8 cellular contexts compared by ENCODE assay signal in the genomic region with DNA sequence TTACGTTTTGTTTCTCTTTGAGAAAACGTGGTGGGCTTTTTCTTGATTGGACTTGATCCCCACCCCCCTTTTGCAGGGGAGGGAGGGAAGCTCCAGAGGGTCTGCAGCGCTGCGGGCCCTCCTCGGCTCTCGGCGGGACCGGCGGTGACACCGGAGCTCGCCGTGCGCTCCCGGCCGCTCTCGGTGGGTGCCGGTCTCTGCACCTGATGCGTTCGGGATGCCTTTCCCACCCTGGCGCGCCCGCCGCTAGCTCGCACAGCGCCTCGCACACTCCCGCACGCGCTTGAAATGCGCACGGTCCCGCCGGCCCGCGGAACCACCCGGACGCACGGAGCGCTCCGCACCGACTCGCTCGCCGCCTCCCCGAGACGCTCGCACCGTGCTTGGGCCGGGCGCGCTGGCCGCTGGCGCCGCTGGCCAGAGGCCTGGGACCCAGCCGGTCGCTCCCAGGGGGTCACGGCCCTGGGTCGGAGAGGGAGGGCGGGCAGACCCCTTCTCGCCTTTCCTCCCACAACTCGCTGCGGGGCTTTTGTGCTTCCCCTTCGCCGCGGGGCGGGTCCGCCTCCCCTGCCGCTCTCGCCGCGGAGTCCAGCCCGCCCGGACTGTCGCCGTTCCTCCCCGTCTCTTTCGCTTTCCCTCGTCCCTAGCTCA. TPM values are rescaled to one million over a fixed set of nuclear protein-coding genes. Genes with fewer than 3 reads are reported as not detected.
DNase-seq lines count a peak whose midpoint lies in the region; ATAC-seq, FAIRE-seq and TF ChIP-seq lines count a peak whose summit lies in the region.

No MANE protein-coding gene starts in this region.

- SMC1A ChIA-PET in GM12878 (lab: Charles Lee; ENCODE audit: uncharacterized antibody, unreplicated experiment) = no interaction called here

- no peak for TF ChIP-seq POLR2A in GM12878 (IDR thresholded peaks at IDR 0.05; ENCODE audit: low read depth, low read length)

- peaks cover 13 to 18% of the 10 kb centered on the region in 2 donors for H3K36me3 Mint-ChIP-seq in CD14-positive monocyte

- H3K4me1 ChIP-seq in GM12878 (ENCODE audit: control insufficient read depth, insufficient read depth, low read length) (no peaks in the 10 kb centered on the region), iPS-18a (ENCODE audit: control insufficient read depth, low read depth, low read length) (peaks cover 26% of the 10 kb centered on the region), skeletal muscle satellite cell (ENCODE audit: control insufficient read depth, insufficient read depth, low read length) (peaks cover 55% of the 10 kb centered on the region)

- RAD21 ChIA-PET in GM12878 (lab: Charles Lee; ENCODE audit: unreplicated experiment) = no interaction called here

- TF ChIP-seq CTCF in CD14-positive monocyte (IDR thresholded peaks at IDR 0.05) (no peak), GM12878 (IDR thresholded peaks at IDR 0.05 in 2 of 3, conservative IDR thresholded peaks at IDR 0.05 in 1 of 3; ENCODE audit: control insufficient read depth in 2 of 3, extremely low read depth in 1 of 3, insufficient read depth in 1 of 3, low read depth in 3 of 3, low read length in 3 of 3) (no peak)

- peak overlapping the region in 3 of 7 donors; percentile 37 to 68 (median 66) for H3K27ac Mint-ChIP-seq in CD14-positive monocyte

- POLR2A ChIA-PET in GM12878 (lab: Charles Lee) = no interaction called here

- peaks cover 26 to 55% (median 43%) of the 10 kb centered on the region in 3 donors for H3K27me3 Mint-ChIP-seq in CD14-positive monocyte (ENCODE audit: low read depth in 3 of 3)

- peak overlapping the region; percentile 93 to 95 for H3K4me3 Mint-ChIP-seq in CD14-positive monocyte

- no peak for DNase-seq in CD14-positive monocyte (ENCODE audit: low spot score)
- no peak for DNase-seq in MG63
- no peak for DNase-seq in GM12878 (ENCODE audit: low read depth, low spot score)
- no peak for DNase-seq in NCI-H226
- DNase-seq in NCI-H1694 (lab: John Stamatoyannopoulos, UW) = no peak

- TF ChIP-seq EP300 in GM12878 (IDR thresholded peaks at IDR 0.05; ENCODE audit: borderline replicate concordance in 1 of 2, control insufficient read depth in 1 of 2, low read depth in 2 of 2, low read length in 2 of 2) = no peak

- peaks cover 0 to 14% (median 0%) of the 10 kb centered on the region in 7 donors for H3K9me3 Mint-ChIP-seq in CD14-positive monocyte

- H3K4me1 Mint-ChIP-seq in CD14-positive monocyte = peaks cover 22% of the 10 kb centered on the region

- peak overlapping the region; percentile 48 for H3K4me3 ChIP-seq in MG63
- no peak overlapping the region for H3K4me3 ChIP-seq in GM12878
- H3K4me3 ChIP-seq in iPS-18a (ENCODE audit: low read length) = peak overlapping the region; percentile 72
- peak overlapping the region; percentile 98 for H3K4me3 ChIP-seq in skeletal muscle satellite cell (ENCODE audit: low read length)

- H3K9me3 ChIP-seq in MG63 = no peaks in the 10 kb centered on the region
- no peaks in the 10 kb centered on the region for H3K9me3 ChIP-seq in GM12878 (replicated peaks; ENCODE audit: control insufficient read depth, insufficient read depth, low read length)
- no peaks in the 10 kb centered on the region for H3K9me3 ChIP-seq in iPS-18a (ENCODE audit: control insufficient read depth, low read depth, low read length)
- no peaks in the 10 kb centered on the region for H3K9me3 ChIP-seq in skeletal muscle satellite cell (replicated peaks; ENCODE audit: low read length)

- H3K27ac ChIP-seq in GM12878 (ENCODE audit: control insufficient read depth, insufficient read depth) = no peak overlapping the region
- H3K27ac ChIP-seq in iPS-18a (ENCODE audit: low read length) = no peak overlapping the region

- FAIRE-seq in GM12878 (lab: Jason Lieb, UNC) = no peak

- ATAC-seq in GM12878 (no peak), GM19397 (IDR thresholded peaks at IDR 0.05; ENCODE audit: unreplicated experiment) (no peak)

- H2AFZ ChIP-seq in GM12878 (ENCODE audit: control insufficient read depth, low read depth, low read length) = no peak overlapping the region

- H3K36me3 ChIP-seq in MG63 = no peaks in the 10 kb centered on the region
- H3K36me3 ChIP-seq in GM12878 (ENCODE audit: control insufficient read depth in 2 of 2, insufficient read depth in 2 of 2, low read length in 1 of 2) = no peaks in the 10 kb centered on the region
- no peaks in the 10 kb centered on the region for H3K36me3 ChIP-seq in iPS-18a (ENCODE audit: control insufficient read depth, low read depth, low read length)
- peaks cover 27% of the 10 kb centered on the region for H3K36me3 ChIP-seq in skeletal muscle satellite cell (ENCODE audit: insufficient read depth, low read length)

- H3K79me2 ChIP-seq in GM12878 (ENCODE audit: control insufficient read depth, insufficient read depth, low read length) = no peaks in the 10 kb centered on the region

- CTCF ChIA-PET in GM12878 (lab: Yijun Ruan, JAX) = no interaction called here

- TF ChIP-seq RAD21 in GM12878 (IDR thresholded peaks at IDR 0.05; ENCODE audit: insufficient read depth, low read depth, low read length) = no peak

- no TSS peak for BruUV-seq in GM12878 (replicated peaks; lab: Mats Ljungman, UMichigan)

- H3K9ac ChIP-seq in GM12878 (ENCODE audit: control insufficient read depth, insufficient read depth, low read length) (no peak overlapping the region), iPS-18a (ENCODE audit: low read length) (peak overlapping the region; percentile 3), skeletal muscle satellite cell (ENCODE audit: low read depth, low read length) (peak overlapping the region; percentile 98)

- in situ Hi-C loops in GM12878 (cut with MboI) = no loop called here

- WGBS in GM12878 (ENCODE audit: insufficient coverage, insufficient replicate concordance, low lambda C conversion rate, missing lambda C conversion rate) = 1% methylated on average over 42 of the region's 78 CpGs

- H3K4me2 ChIP-seq in GM12878 (ENCODE audit: control insufficient read depth, insufficient read depth) (no peak overlapping the region), skeletal muscle satellite cell (ENCODE audit: low read length) (peak overlapping the region; percentile 78)

- H3K27me3 ChIP-seq in MG63 = peaks cover 44% of the 10 kb centered on the region
- peaks cover 12% of the 10 kb centered on the region in 2 experiments for H3K27me3 ChIP-seq in GM12878 (replicated peaks in 1 of 2; ENCODE audit: control insufficient read depth in 2 of 2, insufficient read depth in 2 of 2, low read length in 1 of 2)
- peaks cover 96% of the 10 kb centered on the region for H3K27me3 ChIP-seq in iPS-18a (ENCODE audit: control insufficient read depth, insufficient read depth, low read length)
- no peaks in the 10 kb centered on the region for H3K27me3 ChIP-seq in skeletal muscle satellite cell (ENCODE audit: control insufficient read depth, insufficient read depth, low read length)

- no peaks in the 10 kb centered on the region for H4K20me1 ChIP-seq in GM12878 (ENCODE audit: control insufficient read depth, insufficient read depth)

- intact Hi-C loops in CD14-positive monocyte (cut with micrococcal nuclease) (no loop called here), GM12878 (cut with micrococcal nuclease; ENCODE audit: unreplicated experiment) (no loop called here)

TF ChIP-seq in GM12878, 131 proteins besides CTCF, POLR2A, EP300 and RAD21:
- TF ChIP-seq NBN (IDR thresholded peaks at IDR 0.05) = no peak
- TF ChIP-seq HDAC6 (IDR thresholded peaks at IDR 0.05; ENCODE audit: unreplicated experiment) = peak; percentile 31
- TF ChIP-seq CBFB (IDR thresholded peaks at IDR 0.05; ENCODE audit: low read depth) = no peak
- peak; percentile 35 for TF ChIP-seq SUZ12 (IDR thresholded peaks at IDR 0.05; ENCODE audit: unreplicated experiment)
- no peak for TF ChIP-seq POU2F2 (IDR thresholded peaks at IDR 0.05; ENCODE audit: borderline replicate concordance, low read depth, low read length)
- TF ChIP-seq NR2F1 (conservative IDR thresholded peaks at IDR 0.05) = no peak

RNA-seq across cellular contexts. Expression of a gene that starts 1.0 kb away (rescaled TPM):
- polyA plus RNA-seq in CD14-positive monocyte (1 to 10 TPM; 4.1 to 8.3 TPM), GM12878 (2011; rRNA removed) (not detected in 2 replicates), GM12878 (2014; fragmentation: Illumina TruSeq; extraction: Trizol) (not detected in 2 replicates), GM12878 (2014; fragmentation: Nextera tagmentation; extraction: Ambion mirVana) (not detected), GM12878 (2014; rRNA removed) (not detected in 2 replicates), GM12878 (2016; fragmentation: Nextera tagmentation; extraction: Ambion mirVana) (not detected)
- not detected in 2 replicates for total RNA-seq in MG63 (2014; rRNA removed; shearing (Covaris generic); ENCODE audit: low replicate concordance)
- total RNA-seq in GM12878 (2013; cell fraction: nucleolus; rRNA removed) = not detected in 2 replicates
- total RNA-seq in GM12878 (2014; rRNA removed) (not detected in 2 replicates), GM12878 (2014; rRNA removed; fragmentation: Illumina TruSeq; extraction: Trizol) (not detected in 2 replicates), GM12878 (2021) (0.13 and 0.38 TPM in 2 replicates)
- not detected for polyA plus RNA-seq in GM12878 (2011; ENCODE audit: low read depth)
- not detected in 2 replicates for polyA plus RNA-seq in GM12878 (2011; cell fraction: cytosol; rRNA removed)
- not detected in 2 replicates for polyA plus RNA-seq in GM12878 (2011; cell fraction: nucleus; rRNA removed)
- polyA plus RNA-seq in GM12878 (2012) = not detected in 2 replicates
- polyA minus RNA-seq in GM12878 (2011; rRNA and poly(A)+ RNA removed) = not detected in 2 replicates
- not detected in 2 replicates for polyA minus RNA-seq in GM12878 (2011; cell fraction: cytosol; rRNA and poly(A)+ RNA removed)
- not detected in 2 replicates for polyA minus RNA-seq in GM12878 (2011; cell fraction: nucleus; rRNA and poly(A)+ RNA removed)
- 32.5 and 36.2 TPM in 2 replicates for total RNA-seq in skeletal muscle satellite cell (2012; rRNA removed)
